ENCODE assay signal across 1 cellular context in the genomic region with DNA sequence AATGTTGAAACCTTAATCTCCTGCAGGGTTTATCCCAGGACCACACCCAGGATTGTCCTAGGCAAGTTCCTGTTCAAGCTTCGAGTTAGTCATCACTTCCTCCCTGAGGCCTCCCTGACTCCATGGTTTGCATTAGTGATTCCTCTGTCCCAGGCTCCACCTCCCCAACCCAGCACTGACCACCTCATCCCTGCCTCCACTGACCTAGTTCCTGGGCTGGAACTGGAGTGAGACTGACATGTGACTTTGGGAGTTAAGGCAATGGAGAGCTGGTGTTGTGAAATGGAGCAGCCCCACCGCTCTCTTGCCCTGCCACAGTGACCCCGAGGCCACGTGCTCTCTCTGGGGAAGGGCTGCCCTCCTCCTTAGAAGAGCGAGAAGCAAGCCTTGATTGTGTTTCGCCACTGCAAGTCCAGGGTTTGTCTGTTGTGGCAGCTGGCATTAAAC.
TF ChIP-seq lines count a peak whose summit lies in the region.

No MANE protein-coding gene starts in this region.

TF ChIP-seq in K562, 482 proteins besides CTCF, POLR2A, EP300 and RAD21 (continued from another document):
- TF ChIP-seq HNRNPL (IDR thresholded peaks at IDR 0.05; ENCODE audit: low read depth, low read length) (no peak), ZNF561 (CRISPR knock-in tag; conservative IDR thresholded peaks at IDR 0.05) (no peak), FIP1L1 (IDR thresholded peaks at IDR 0.05; ENCODE audit: low read depth, low read length, poor library complexity, severe bottlenecking) (no peak), ZNF165 (CRISPR knock-in tag; IDR thresholded peaks at IDR 0.05; ENCODE audit: borderline replicate concordance) (no peak), SMAD3 (CRISPR knock-in tag; conservative IDR thresholded peaks at IDR 0.05) (no peak), CEBPB (tag; IDR thresholded peaks at IDR 0.05) (peak; percentile 54), ZNF444 (CRISPR knock-in tag; IDR thresholded peaks at IDR 0.05) (no peak), HMG20A (CRISPR knock-in tag; conservative IDR thresholded peaks at IDR 0.05) (no peak), ZNF408 (CRISPR knock-in tag; IDR thresholded peaks at IDR 0.05; ENCODE audit: low read depth) (no peak), PHB (CRISPR knock-in tag; IDR thresholded peaks at IDR 0.05) (no peak), TAF7 (tag; IDR thresholded peaks at IDR 0.05) (no peak), ZFP30 (CRISPR knock-in tag; IDR thresholded peaks at IDR 0.05; ENCODE audit: borderline replicate concordance) (no peak), RCOR1 (IDR thresholded peaks at IDR 0.05; ENCODE audit: borderline replicate concordance in 1 of 2, low read depth in 2 of 2, low read length in 2 of 2) (no peak), POLR2AphosphoS2 (IDR thresholded peaks at IDR 0.05; ENCODE audit: low read length) (no peak), ADNP (tag; IDR thresholded peaks at IDR 0.05) (no peak), RBM22 (IDR thresholded peaks at IDR 0.05; ENCODE audit: low read depth, low read length, poor library complexity, severe bottlenecking) (no peak), RNF2 (IDR thresholded peaks at IDR 0.05) (no peak), FOSL1 (tag; conservative IDR thresholded peaks at IDR 0.05) (peak; percentile 77), NR2C2 (CRISPR knock-in tag; IDR thresholded peaks at IDR 0.05) (no peak), NR2C2 (tag; IDR thresholded peaks at IDR 0.05) (peak; percentile 66; the same call in 1 of the 2 replicates), ELF2 (CRISPR knock-in tag; IDR thresholded peaks at IDR 0.05) (no peak), ZNF347 (CRISPR knock-in tag; IDR thresholded peaks at IDR 0.05; ENCODE audit: low read depth) (no peak), HDAC3 (IDR thresholded peaks at IDR 0.05; ENCODE audit: borderline replicate concordance, partially characterized antibody) (no peak), KDM1A (IDR thresholded peaks at IDR 0.05) (no peak), ZNF696 (CRISPR knock-in tag; conservative IDR thresholded peaks at IDR 0.05) (no peak), BRD4 (IDR thresholded peaks at IDR 0.05) (no peak), CEBPG (CRISPR knock-in tag; IDR thresholded peaks at IDR 0.05) (no peak), CEBPG (tag; conservative IDR thresholded peaks at IDR 0.05 in 1 of 2, IDR thresholded peaks at IDR 0.05 in 1 of 2) (peak; percentile 29 to 75; a peak in 3 of 4 replicates), SPI1 (IDR thresholded peaks at IDR 0.05; ENCODE audit: borderline replicate concordance, low read depth, low read length) (peak; percentile 73; the same call in 1 of the 2 replicates), HDAC1 (IDR thresholded peaks at IDR 0.05) (no peak), BDP1 (IDR thresholded peaks at IDR 0.05; ENCODE audit: insufficient read depth, insufficient read length) (no peak), THRAP3 (IDR thresholded peaks at IDR 0.05; ENCODE audit: borderline replicate concordance) (no peak), SRF (CRISPR knock-in tag; IDR thresholded peaks at IDR 0.05) (no peak), ESRRB (CRISPR knock-in tag; IDR thresholded peaks at IDR 0.05; ENCODE audit: borderline replicate concordance) (no peak), JUND (IDR thresholded peaks at IDR 0.05; ENCODE audit: borderline replicate concordance, low read depth, low read length) (no peak), JUND (tag; IDR thresholded peaks at IDR 0.05; ENCODE audit: borderline replicate concordance, low read depth, low read length) (peak; percentile 25; the same call in 1 of the 3 replicates), ESRRA (IDR thresholded peaks at IDR 0.05; ENCODE audit: borderline replicate concordance, low read depth) (no peak), NCOR1 (IDR thresholded peaks at IDR 0.05) (no peak), ZNF263 (CRISPR knock-in tag; IDR thresholded peaks at IDR 0.05; ENCODE audit: borderline replicate concordance) (no peak), ZEB2 (IDR thresholded peaks at IDR 0.05) (no peak), ZFX (CRISPR knock-in tag; IDR thresholded peaks at IDR 0.05) (no peak), MYBL2 (IDR thresholded peaks at IDR 0.05; ENCODE audit: low read depth) (no peak), MYBL2 (CRISPR knock-in tag; IDR thresholded peaks at IDR 0.05; ENCODE audit: borderline replicate concordance) (no peak), ZC3H4 (CRISPR knock-in tag; IDR thresholded peaks at IDR 0.05; ENCODE audit: borderline replicate concordance) (no peak)
- TF ChIP-seq, protein P1, sequence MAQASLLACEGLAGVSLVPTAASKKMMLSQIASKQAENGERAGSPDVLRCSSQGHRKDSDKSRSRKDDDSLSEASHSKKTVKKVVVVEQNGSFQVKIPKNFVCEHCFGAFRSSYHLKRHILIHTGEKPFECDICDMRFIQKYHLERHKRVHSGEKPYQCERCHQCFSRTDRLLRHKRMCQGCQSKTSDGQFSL (CRISPR knock-in tag; IDR thresholded peaks at IDR 0.05) = no peak
- TF ChIP-seq, protein P1 (tag; IDR thresholded peaks at IDR 0.05) = no peak
- TF ChIP-seq, protein P2, sequence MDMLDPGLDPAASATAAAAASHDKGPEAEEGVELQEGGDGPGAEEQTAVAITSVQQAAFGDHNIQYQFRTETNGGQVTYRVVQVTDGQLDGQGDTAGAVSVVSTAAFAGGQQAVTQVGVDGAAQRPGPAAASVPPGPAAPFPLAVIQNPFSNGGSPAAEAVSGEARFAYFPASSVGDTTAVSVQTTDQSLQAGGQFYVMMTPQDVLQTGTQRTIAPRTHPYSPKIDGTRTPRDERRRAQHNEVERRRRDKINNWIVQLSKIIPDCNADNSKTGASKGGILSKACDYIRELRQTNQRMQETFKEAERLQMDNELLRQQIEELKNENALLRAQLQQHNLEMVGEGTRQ (CRISPR knock-in tag; IDR thresholded peaks at IDR 0.05) = peak; percentile 44
- TF ChIP-seq, protein P3, sequence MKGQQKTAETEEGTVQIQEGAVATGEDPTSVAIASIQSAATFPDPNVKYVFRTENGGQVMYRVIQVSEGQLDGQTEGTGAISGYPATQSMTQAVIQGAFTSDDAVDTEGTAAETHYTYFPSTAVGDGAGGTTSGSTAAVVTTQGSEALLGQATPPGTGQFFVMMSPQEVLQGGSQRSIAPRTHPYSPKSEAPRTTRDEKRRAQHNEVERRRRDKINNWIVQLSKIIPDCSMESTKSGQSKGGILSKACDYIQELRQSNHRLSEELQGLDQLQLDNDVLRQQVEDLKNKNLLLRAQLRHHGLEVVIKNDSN (CRISPR knock-in tag; IDR thresholded peaks at IDR 0.05) = peak; percentile 50
- TF ChIP-seq, protein P4, sequence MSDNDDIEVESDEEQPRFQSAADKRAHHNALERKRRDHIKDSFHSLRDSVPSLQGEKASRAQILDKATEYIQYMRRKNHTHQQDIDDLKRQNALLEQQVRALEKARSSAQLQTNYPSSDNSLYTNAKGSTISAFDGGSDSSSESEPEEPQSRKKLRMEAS (CRISPR knock-in tag; IDR thresholded peaks at IDR 0.05) = peak; percentile 19; the same call in 1 of the 2 replicates
- TF ChIP-seq, protein P5, sequence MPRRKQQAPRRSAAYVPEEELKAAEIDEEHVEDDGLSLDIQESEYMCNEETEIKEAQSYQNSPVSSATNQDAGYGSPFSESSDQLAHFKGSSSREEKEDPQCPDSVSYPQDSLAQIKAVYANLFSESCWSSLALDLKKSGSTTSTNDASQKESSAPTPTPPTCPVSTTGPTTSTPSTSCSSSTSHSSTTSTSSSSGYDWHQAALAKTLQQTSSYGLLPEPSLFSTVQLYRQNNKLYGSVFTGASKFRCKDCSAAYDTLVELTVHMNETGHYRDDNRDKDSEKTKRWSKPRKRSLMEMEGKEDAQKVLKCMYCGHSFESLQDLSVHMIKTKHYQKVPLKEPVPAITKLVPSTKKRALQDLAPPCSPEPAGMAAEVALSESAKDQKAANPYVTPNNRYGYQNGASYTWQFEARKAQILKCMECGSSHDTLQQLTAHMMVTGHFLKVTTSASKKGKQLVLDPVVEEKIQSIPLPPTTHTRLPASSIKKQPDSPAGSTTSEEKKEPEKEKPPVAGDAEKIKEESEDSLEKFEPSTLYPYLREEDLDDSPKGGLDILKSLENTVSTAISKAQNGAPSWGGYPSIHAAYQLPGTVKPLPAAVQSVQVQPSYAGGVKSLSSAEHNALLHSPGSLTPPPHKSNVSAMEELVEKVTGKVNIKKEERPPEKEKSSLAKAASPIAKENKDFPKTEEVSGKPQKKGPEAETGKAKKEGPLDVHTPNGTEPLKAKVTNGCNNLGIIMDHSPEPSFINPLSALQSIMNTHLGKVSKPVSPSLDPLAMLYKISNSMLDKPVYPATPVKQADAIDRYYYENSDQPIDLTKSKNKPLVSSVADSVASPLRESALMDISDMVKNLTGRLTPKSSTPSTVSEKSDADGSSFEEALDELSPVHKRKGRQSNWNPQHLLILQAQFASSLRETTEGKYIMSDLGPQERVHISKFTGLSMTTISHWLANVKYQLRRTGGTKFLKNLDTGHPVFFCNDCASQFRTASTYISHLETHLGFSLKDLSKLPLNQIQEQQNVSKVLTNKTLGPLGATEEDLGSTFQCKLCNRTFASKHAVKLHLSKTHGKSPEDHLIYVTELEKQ (CRISPR knock-in tag; IDR thresholded peaks at IDR 0.05) = no peak
- TF ChIP-seq, protein P6, sequence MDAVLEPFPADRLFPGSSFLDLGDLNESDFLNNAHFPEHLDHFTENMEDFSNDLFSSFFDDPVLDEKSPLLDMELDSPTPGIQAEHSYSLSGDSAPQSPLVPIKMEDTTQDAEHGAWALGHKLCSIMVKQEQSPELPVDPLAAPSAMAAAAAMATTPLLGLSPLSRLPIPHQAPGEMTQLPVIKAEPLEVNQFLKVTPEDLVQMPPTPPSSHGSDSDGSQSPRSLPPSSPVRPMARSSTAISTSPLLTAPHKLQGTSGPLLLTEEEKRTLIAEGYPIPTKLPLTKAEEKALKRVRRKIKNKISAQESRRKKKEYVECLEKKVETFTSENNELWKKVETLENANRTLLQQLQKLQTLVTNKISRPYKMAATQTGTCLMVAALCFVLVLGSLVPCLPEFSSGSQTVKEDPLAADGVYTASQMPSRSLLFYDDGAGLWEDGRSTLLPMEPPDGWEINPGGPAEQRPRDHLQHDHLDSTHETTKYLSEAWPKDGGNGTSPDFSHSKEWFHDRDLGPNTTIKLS (IDR thresholded peaks at IDR 0.05; ENCODE audit: borderline replicate concordance, low read depth) = no peak
